ENCODE assay signal across 15 cellular contexts in the genomic region with DNA sequence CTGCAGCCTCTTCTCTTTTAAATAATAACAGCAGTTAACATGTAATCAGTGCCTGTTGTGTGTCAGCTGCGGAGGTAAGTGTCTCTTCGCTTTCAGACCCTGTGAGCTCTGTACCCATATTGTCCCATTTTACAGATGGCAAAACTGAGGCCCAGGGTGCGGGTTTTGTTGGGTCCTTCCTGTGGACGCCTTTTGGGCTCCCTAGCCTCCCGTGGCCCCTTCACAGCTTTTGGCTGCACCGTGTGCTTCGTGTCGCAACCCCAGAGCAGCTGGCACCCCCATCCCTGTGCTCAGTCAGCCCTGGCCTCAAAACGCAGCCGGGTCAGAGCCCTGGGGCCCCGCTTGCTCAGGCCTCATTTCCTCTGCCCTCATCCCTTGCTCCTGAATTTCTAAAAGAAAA. TPM values are rescaled to one million over a fixed set of nuclear protein-coding genes. Genes with fewer than 3 reads are reported as not detected.
DNase-seq lines count a peak whose midpoint lies in the region; ATAC-seq and TF ChIP-seq lines count a peak whose summit lies in the region.
"Had no signal": no experiment of that assay in that cellular context is flagged by ENCODE, and none has a peak within 500 bp of the region (broad histone marks: within the 10 kb centered on the region; RNA-seq: fewer than 3 reads in every experiment).

No MANE protein-coding gene starts in this region.

- in situ Hi-C loops in GM13976 (cut with MboI; ENCODE audit: low sequenced_read_pairs, unreplicated experiment) = loop anchor here (25.0 kb wide), 1 partner anchor 627 kb away; no protein-coding TSS in a partner anchor

- peaks cover 44% of the 10 kb centered on the region for H3K4me1 Mint-ChIP-seq in mesothelial cell of epicardium
- H3K4me1 Mint-ChIP-seq: B cell had no signal

- TF ChIP-seq CTCF in mesothelial cell of epicardium (IDR thresholded peaks at IDR 0.05; ENCODE audit: unreplicated experiment) (no peak), GM13976 (IDR thresholded peaks at IDR 0.05; ENCODE audit: borderline replicate concordance, control extremely low read depth, extremely low read depth, insufficient read depth, missing control alignments) (no peak)

- peak; percentile 18 for DNase-seq in NCI-H2227 treated with DMSO at 0.1 percent for 48 hours (lab: John Stamatoyannopoulos, UW)
- no peak for DNase-seq in NCI-H2227 (lab: John Stamatoyannopoulos, UW; ENCODE audit: unreplicated experiment)
- no peak for DNase-seq in mesothelial cell of epicardium (ENCODE audit: low spot score in 2 of 2, unreplicated experiment in 2 of 2)
- peak; percentile 54 for DNase-seq in posterior vena cava (ENCODE audit: low spot score)
- no peak for DNase-seq in GM13976 (ENCODE audit: low spot score)
- DNase-seq in COLO829 (ENCODE audit: low spot score) = no peak
- DNase-seq: DMS153, DND-41, MG63, NCI-H1105 treated with DMSO at 0.1 percent for 48 hours had no signal

- H3K27me3 Mint-ChIP-seq in mesothelial cell of epicardium (ENCODE audit: low read depth) = no peaks in the 10 kb centered on the region
- H3K27me3 Mint-ChIP-seq: B cell had no signal

- no peaks in the 10 kb centered on the region for H3K36me3 Mint-ChIP-seq in mesothelial cell of epicardium
- H3K36me3 Mint-ChIP-seq: CD8-positive, alpha-beta T cell had no signal

- ATAC-seq in HG03457 (IDR thresholded peaks at IDR 0.05; ENCODE audit: unreplicated experiment) (no peak), HG03439 (IDR thresholded peaks at IDR 0.05; ENCODE audit: unreplicated experiment) (no peak)

- intact Hi-C loops in posterior vena cava (cut with DNase I) = loop anchor here in 1 of 2 donors (5.0 to 10.0 kb wide), 2 partner anchors 297 to 344 kb away; no protein-coding TSS in a partner anchor

- H3K9me3 Mint-ChIP-seq in mesothelial cell of epicardium = no peaks in the 10 kb centered on the region
- H3K9me3 Mint-ChIP-seq: CD8-positive, alpha-beta T cell had no signal

- H3K27ac Mint-ChIP-seq in mesothelial cell of epicardium = peak overlapping the region; percentile 83
- H3K27ac Mint-ChIP-seq: B cell; CD8-positive, alpha-beta T cell had no signal

- no peak overlapping the region for H3K4me3 Mint-ChIP-seq in mesothelial cell of epicardium
- H3K4me3 Mint-ChIP-seq: B cell; CD8-positive, alpha-beta T cell had no signal

RNA-seq across cellular contexts. Expression of gene TLR5, which starts 53.8 kb away (rescaled TPM):
- total RNA-seq in mesothelial cell of epicardium = 2.5 to 3.8 TPM (median 3.1 TPM) in 3 replicates
- 10 to 100 TPM in 1 of 2 donors, 1 to 10 TPM in 1; 5.2 to 11.2 TPM for total RNA-seq in posterior vena cava
- total RNA-seq: B cell, OCI-LY7 had no signal

Comparison
In these comparisons a context has a peak if more than half of its experiments do, and no peak if none do; other contexts are left out.
1. DNase-seq: peak in NCI-H2227 treated with DMSO at 0.1 percent for 48 hours (single experiment) and posterior vena cava (single experiment); none in NCI-H2227 (single experiment), mesothelial cell of epicardium (0 of 2), GM13976 (single experiment) and COLO829 (single experiment).